8 cellular contexts compared by ENCODE assay signal in genomic region chr15:56428821-56429458, GRCh38.
DNase-seq lines count a peak whose midpoint lies in the region; ATAC-seq and FAIRE-seq lines count a peak whose summit lies in the region.

No MANE protein-coding gene starts in this region.

- DNase-seq in EH (ENCODE audit: low read depth): peak; percentile 37
- peak; percentile 8 for DNase-seq in NCI-H748 treated with DMSO at 0.1 percent for 48 hours (lab: John Stamatoyannopoulos, UW)
- DNase-seq in non-pigmented ciliary epithelial cell (ENCODE audit: low read depth): peak; percentile 4
- no peak for DNase-seq in activated CD4-positive, CD25-positive, alpha-beta regulatory T cell treated with anti-CD3 and anti-CD28 coated beads, Interleukin-2, amount 50 U/mL, for 72 hours
- DNase-seq in activated effector memory CD4-positive, alpha-beta T cell treated with anti-CD3 and anti-CD28 coated beads, Interleukin-2, amount 50 U/mL, for 16 hours: no peak

- FAIRE-seq in endometrium (lab: Jason Lieb, UNC): peak; percentile 90

- ATAC-seq in HG02623 (IDR thresholded peaks at IDR 0.05; ENCODE audit: unreplicated experiment) (peak; percentile 41), GM19452 (IDR thresholded peaks at IDR 0.05; ENCODE audit: unreplicated experiment) (no peak)

Comparison
In these comparisons a context has a peak if more than half of its experiments do, and no peak if none do; other contexts are left out.
1. DNase-seq: peak in EH (single experiment), NCI-H748 treated with DMSO at 0.1 percent for 48 hours (single experiment) and non-pigmented ciliary epithelial cell (single experiment); none in activated CD4-positive, CD25-positive, alpha-beta regulatory T cell treated with anti-CD3 and anti-CD28 coated beads, Interleukin-2, amount 50 U/mL, for 72 hours (single experiment) and activated effector memory CD4-positive, alpha-beta T cell treated with anti-CD3 and anti-CD28 coated beads, Interleukin-2, amount 50 U/mL, for 16 hours (single experiment).